ENCODE assay signal across 19 cellular contexts in genomic region chr4:150805183-150806025, GRCh38.
A peak's percentile ranks its signal among the peaks of the same experiment; 100 is the strongest.
DNase-seq lines count a peak whose midpoint lies in the region; ATAC-seq and TF ChIP-seq lines count a peak whose summit lies in the region.
"Had no signal": no experiment of that assay in that cellular context is flagged by ENCODE, and none has a peak within 500 bp of the region (broad histone marks: within the 10 kb centered on the region; RNA-seq: fewer than 3 reads in every experiment).

No MANE protein-coding gene starts in this region.

- H4K20me1 ChIP-seq in GM23338 (replicated peaks; ENCODE audit: insufficient read depth): no peaks in the 10 kb centered on the region; the same call in none of the 2 replicates

- H3K27ac Mint-ChIP-seq in activated T-cell treated with anti-CD3 and anti-CD28 coated beads, Interleukin-2, amount 50 U/mL, for 72 hours: peak overlapping the region; percentile 36
- H3K27ac Mint-ChIP-seq in GM23338 (no peak overlapping the region; the same call in 1 of the 2 replicates), progenitor cell of endocrine pancreas (no peak overlapping the region)
- peak overlapping the region; percentile 69 for H3K27ac Mint-ChIP-seq in central memory CD8-positive, alpha-beta T cell (ENCODE audit: low read depth)
- no peak overlapping the region for H3K27ac Mint-ChIP-seq in activated T-helper 2 cell treated with anti-CD3 and anti-CD28 coated beads, Interferon-gamma antibody, Interleukin-2, Interleukin-4, amounts not matched to agents 10 μg/mL and 5 μg/mL and 100 μg/mL, durations not matched to agents 14 hours and 24 hours and 36 hours
- H3K27ac Mint-ChIP-seq: CD4-positive, alpha-beta T cell; IgD-negative memory B cell had no signal

- intact Hi-C loops in activated T-helper 2 cell treated with anti-CD3 and anti-CD28 coated beads, Interferon-gamma antibody, Interleukin-2, Interleukin-4, amounts not matched to agents 10 μg/mL and 5 μg/mL and 100 μg/mL, durations not matched to agents 14 hours and 24 hours and 36 hours (cut with micrococcal nuclease): no loop called here

- no peak for TF ChIP-seq CTCF in GM23338 (conservative IDR thresholded peaks at IDR 0.05; ENCODE audit: low read depth in 2 of 2)
- TF ChIP-seq CTCF in progenitor cell of endocrine pancreas (IDR thresholded peaks at IDR 0.05; ENCODE audit: unreplicated experiment): no peak

- H3K36me3 Mint-ChIP-seq in activated T-cell treated with anti-CD3 and anti-CD28 coated beads, Interleukin-2, amount 50 U/mL, for 72 hours (ENCODE audit: insufficient read depth in 2 of 2): peaks cover 5 to 18% of the 10 kb centered on the region in 2 donors
- H3K36me3 Mint-ChIP-seq in GM23338 (ENCODE audit: low read depth) (no peaks in the 10 kb centered on the region), progenitor cell of endocrine pancreas (ENCODE audit: insufficient read depth) (peaks cover 18% of the 10 kb centered on the region)
- H3K36me3 Mint-ChIP-seq in central memory CD8-positive, alpha-beta T cell (ENCODE audit: insufficient read depth): peaks cover 21% of the 10 kb centered on the region
- peaks cover 9% of the 10 kb centered on the region for H3K36me3 Mint-ChIP-seq in activated T-helper 2 cell treated with anti-CD3 and anti-CD28 coated beads, Interferon-gamma antibody, Interleukin-2, Interleukin-4, amounts not matched to agents 10 μg/mL and 5 μg/mL and 100 μg/mL, durations not matched to agents 14 hours and 24 hours and 36 hours (ENCODE audit: low read depth)

- no peaks in the 10 kb centered on the region for H3F3A ChIP-seq in GM23338 (replicated peaks; ENCODE audit: low read depth)

- no peak overlapping the region for H2AFZ ChIP-seq in GM23338

- H3K36me3 ChIP-seq in GM23338 (ENCODE audit: insufficient read depth): no peaks in the 10 kb centered on the region
- H3K36me3 ChIP-seq: HAP-1 had no signal

- peak overlapping the region; percentile 46; the same call in 1 of the 2 replicates for H3K27ac ChIP-seq in GM23338 (ENCODE audit: low read depth)
- H3K27ac ChIP-seq: 22Rv1, A549, C4-2B, HL-60 had no signal

- H3K9me3 Mint-ChIP-seq in activated T-cell treated with anti-CD3 and anti-CD28 coated beads, Interleukin-2, amount 50 U/mL, for 72 hours: no peaks in the 10 kb centered on the region
- no peaks in the 10 kb centered on the region for H3K9me3 Mint-ChIP-seq in GM23338
- H3K9me3 Mint-ChIP-seq in central memory CD8-positive, alpha-beta T cell: no peaks in the 10 kb centered on the region
- H3K9me3 Mint-ChIP-seq in activated T-helper 2 cell treated with anti-CD3 and anti-CD28 coated beads, Interferon-gamma antibody, Interleukin-2, Interleukin-4, amounts not matched to agents 10 μg/mL and 5 μg/mL and 100 μg/mL, durations not matched to agents 14 hours and 24 hours and 36 hours: no peaks in the 10 kb centered on the region
- H3K9me3 Mint-ChIP-seq in progenitor cell of endocrine pancreas (ENCODE audit: low read depth): no peaks in the 10 kb centered on the region
- H3K9me3 Mint-ChIP-seq: CD4-positive, alpha-beta T cell; IgD-negative memory B cell had no signal

- no peak overlapping the region for H3K4me2 ChIP-seq in GM23338
- H3K4me2 ChIP-seq: A549 had no signal

- H3K27me3 Mint-ChIP-seq in activated T-cell treated with anti-CD3 and anti-CD28 coated beads, Interleukin-2, amount 50 U/mL, for 72 hours (ENCODE audit: low read depth): no peaks in the 10 kb centered on the region
- H3K27me3 Mint-ChIP-seq in GM23338 (ENCODE audit: insufficient read depth, low read depth, poor library complexity) (peaks cover 1% of the 10 kb centered on the region), progenitor cell of endocrine pancreas (no peaks in the 10 kb centered on the region)
- H3K27me3 Mint-ChIP-seq in central memory CD8-positive, alpha-beta T cell: no peaks in the 10 kb centered on the region
- no peaks in the 10 kb centered on the region for H3K27me3 Mint-ChIP-seq in activated T-helper 2 cell treated with anti-CD3 and anti-CD28 coated beads, Interferon-gamma antibody, Interleukin-2, Interleukin-4, amounts not matched to agents 10 μg/mL and 5 μg/mL and 100 μg/mL, durations not matched to agents 14 hours and 24 hours and 36 hours (ENCODE audit: low read depth)
- H3K27me3 Mint-ChIP-seq: CD4-positive, alpha-beta T cell; IgD-negative memory B cell had no signal

- no peaks in the 10 kb centered on the region for H3K27me3 ChIP-seq in GM23338 (ENCODE audit: insufficient read depth)

- H3K4me3 ChIP-seq in GM23338: no peak overlapping the region
- H3K4me3 ChIP-seq: A549, HAP-1 had no signal

- H3K9me2 ChIP-seq in GM23338 (ENCODE audit: insufficient read depth): no peaks in the 10 kb centered on the region

- no peaks in the 10 kb centered on the region for H3K4me1 Mint-ChIP-seq in activated T-cell treated with anti-CD3 and anti-CD28 coated beads, Interleukin-2, amount 50 U/mL, for 72 hours (ENCODE audit: low read depth)
- H3K4me1 Mint-ChIP-seq in GM23338 (no peaks in the 10 kb centered on the region), progenitor cell of endocrine pancreas (ENCODE audit: low read depth) (peaks cover 2% of the 10 kb centered on the region)
- H3K4me1 Mint-ChIP-seq in central memory CD8-positive, alpha-beta T cell: peaks cover 22% of the 10 kb centered on the region
- H3K4me1 Mint-ChIP-seq in activated T-helper 2 cell treated with anti-CD3 and anti-CD28 coated beads, Interferon-gamma antibody, Interleukin-2, Interleukin-4, amounts not matched to agents 10 μg/mL and 5 μg/mL and 100 μg/mL, durations not matched to agents 14 hours and 24 hours and 36 hours (ENCODE audit: low read depth): peaks cover 1% of the 10 kb centered on the region

- H3K4me3 Mint-ChIP-seq in activated T-cell treated with anti-CD3 and anti-CD28 coated beads, Interleukin-2, amount 50 U/mL, for 72 hours: no peak overlapping the region
- H3K4me3 Mint-ChIP-seq in GM23338: no peak overlapping the region
- no peak overlapping the region for H3K4me3 Mint-ChIP-seq in central memory CD8-positive, alpha-beta T cell
- no peak overlapping the region for H3K4me3 Mint-ChIP-seq in activated T-helper 2 cell treated with anti-CD3 and anti-CD28 coated beads, Interferon-gamma antibody, Interleukin-2, Interleukin-4, amounts not matched to agents 10 μg/mL and 5 μg/mL and 100 μg/mL, durations not matched to agents 14 hours and 24 hours and 36 hours (ENCODE audit: low read depth)
- no peak overlapping the region for H3K4me3 Mint-ChIP-seq in progenitor cell of endocrine pancreas (ENCODE audit: low read depth)
- H3K4me3 Mint-ChIP-seq: CD4-positive, alpha-beta T cell; IgD-negative memory B cell had no signal

- no peaks in the 10 kb centered on the region for H3K79me2 ChIP-seq in GM23338 (replicated peaks; ENCODE audit: insufficient read depth)

- no peaks in the 10 kb centered on the region for H3K4me1 ChIP-seq in GM23338 (ENCODE audit: insufficient read depth)
- H3K4me1 ChIP-seq: A549, HAP-1 had no signal

- no peak for DNase-seq in activated T-cell treated with anti-CD3 and anti-CD28 coated beads, Interleukin-2, amount 50 U/mL, for 72 hours
- DNase-seq in activated T-cell treated with anti-CD3 and anti-CD28 coated beads, Interleukin-2, amount 50 U/mL, for 48 hours: no peak
- no peak for DNase-seq in GM23338 (ENCODE audit: low spot score)
- no peak for DNase-seq in central memory CD8-positive, alpha-beta T cell (ENCODE audit: low spot score in 2 of 2)
- DNase-seq in activated T-helper 2 cell treated with anti-CD3 and anti-CD28 coated beads, Interferon-gamma antibody, Interleukin-2, Interleukin-4, amounts not matched to agents 10 μg/mL and 5 μg/mL and 100 μg/mL, durations not matched to agents 14 hours and 24 hours and 36 hours (ENCODE audit: low spot score): no peak
- DNase-seq in SHP77 (lab: John Stamatoyannopoulos, UW): no peak
- DNase-seq in progenitor cell of endocrine pancreas (ENCODE audit: low spot score, unreplicated experiment): no peak
- DNase-seq: AML-193; CD4-positive, alpha-beta T cell; DMS153; DMS79; GDM1; KG1 had no signal

- ATAC-seq in activated T-cell treated with anti-CD3 and anti-CD28 coated beads, Interleukin-2, amount 50 U/mL, for 72 hours (replicated peaks in 1 of 2): no peak
- no peak for ATAC-seq in GM23338
- no peak for ATAC-seq in central memory CD8-positive, alpha-beta T cell (replicated peaks; ENCODE audit: extremely low read depth, poor library complexity, severe bottlenecking)
- ATAC-seq: A549 had no signal

TF ChIP-seq in GM23338, 12 proteins besides CTCF, POLR2A, EP300 and RAD21:
- TF ChIP-seq ZNF331 (CRISPR knock-in tag; IDR thresholded peaks at IDR 0.05; ENCODE audit: low read depth) (no peak), STAT1 (IDR thresholded peaks at IDR 0.05; ENCODE audit: unreplicated experiment) (no peak), EZH2 (IDR thresholded peaks at IDR 0.05; ENCODE audit: low read depth, unreplicated experiment) (no peak)
TF ChIP-seq in GM23338: peak in this region for 0.

Comparison
In these comparisons a context has a peak if more than half of its experiments do, and no peak if none do; other contexts are left out.
1. H3K27ac Mint-ChIP-seq: peak in activated T-cell treated with anti-CD3 and anti-CD28 coated beads, Interleukin-2, amount 50 U/mL, for 72 hours (single experiment) and central memory CD8-positive, alpha-beta T cell (single experiment); none in GM23338 (single experiment), activated T-helper 2 cell treated with anti-CD3 and anti-CD28 coated beads, Interferon-gamma antibody, Interleukin-2, Interleukin-4, amounts not matched to agents 10 μg/mL and 5 μg/mL and 100 μg/mL, durations not matched to agents 14 hours and 24 hours and 36 hours (single experiment) and progenitor cell of endocrine pancreas (single experiment).